Comparison of ENCODE assay signal across 10 cellular contexts in the genomic region with DNA sequence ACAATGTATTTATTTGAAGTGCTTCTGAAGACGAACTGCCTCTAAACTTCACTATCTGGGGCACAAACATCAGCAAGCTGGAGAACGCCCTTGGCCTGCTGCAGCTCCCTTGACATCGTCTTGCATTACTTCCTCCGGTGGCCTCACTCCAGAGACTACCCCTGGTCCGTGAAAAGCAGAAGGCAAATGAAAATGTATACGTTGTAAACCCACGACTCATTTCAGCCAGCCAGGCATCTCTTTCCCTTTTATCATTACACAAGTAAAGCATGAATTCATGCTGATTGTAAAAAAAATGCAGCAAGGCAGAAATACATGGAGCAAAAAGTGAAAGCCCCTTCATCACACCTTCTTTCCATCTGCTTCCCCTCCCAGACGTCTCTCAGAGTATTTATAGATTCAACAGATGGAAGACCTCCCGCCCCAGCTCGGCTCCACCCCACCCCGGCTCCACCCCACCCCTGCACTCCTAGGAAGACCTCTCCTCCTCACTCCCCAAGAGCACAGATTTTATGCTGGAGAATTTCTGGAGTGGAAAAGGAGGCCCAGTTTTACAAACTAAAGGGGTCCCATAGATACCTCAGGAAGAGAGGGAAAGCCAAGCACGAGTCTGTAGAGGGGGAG. TPM values are rescaled to one million over a fixed set of nuclear protein-coding genes. Genes with fewer than 3 reads are reported as not detected.
DNase-seq lines count a peak whose midpoint lies in the region; ATAC-seq, FAIRE-seq and TF ChIP-seq lines count a peak whose summit lies in the region.
"Had no signal": no experiment of that assay in that cellular context is flagged by ENCODE, and none has a peak within 500 bp of the region (broad histone marks: within the 10 kb centered on the region; RNA-seq: fewer than 3 reads in every experiment).

No MANE protein-coding gene starts in this region.

- peak overlapping the region in 2 of 3 experiments; percentile 9 to 26; a peak in 2 of 6 replicates for H3K4me3 ChIP-seq in HepG2 (replicated peaks in 1 of 3; ENCODE audit: insufficient read depth in 1 of 3, low read depth in 2 of 3, low read length in 3 of 3)
- H3K4me3 ChIP-seq in right lobe of liver: no peak overlapping the region

- no peaks in the 10 kb centered on the region for H3K79me2 ChIP-seq in HepG2 (ENCODE audit: insufficient read depth, low read length)

- TF ChIP-seq EP300 in HepG2 (IDR thresholded peaks at IDR 0.05; ENCODE audit: low read depth in 2 of 2, low read length in 2 of 2) (no peak), HepG2 (CRISPR knock-in tag; IDR thresholded peaks at IDR 0.05; ENCODE audit: borderline replicate concordance) (no peak)

- H3K27me3 ChIP-seq in HepG2 (ENCODE audit: control insufficient read depth in 1 of 2, insufficient read depth in 2 of 2, low read length in 2 of 2) (no peaks in the 10 kb centered on the region; a peak in 1 of 5 replicates), right lobe of liver (no peaks in the 10 kb centered on the region)

- ATAC-seq in HepG2 (peak; percentile 31), right lobe of liver (no peak)

- peak overlapping the region; percentile 39 for H3K4me2 ChIP-seq in HepG2 (ENCODE audit: low read depth, low read length)

- no peak for TF ChIP-seq RAD21 in HepG2 (CRISPR knock-in tag; IDR thresholded peaks at IDR 0.05)

- H2AFZ ChIP-seq in HepG2 (ENCODE audit: low read length): no peak overlapping the region

- POLR2A ChIA-PET in HepG2 (lab: Yijun Ruan, JAX): no interaction called here

- in situ Hi-C loops in HepG2 (cut with HindIII; ENCODE audit: extremely low pct_ligation_motif_present, low pct_unique_long_range_greater_than_20kb): no loop called here

- BruUV-seq in HepG2 (replicated peaks; lab: Mats Ljungman, UMichigan): no TSS peak

- H3K4me1 ChIP-seq in HepG2 (ENCODE audit: insufficient read depth, low read length) (peaks cover 6% of the 10 kb centered on the region; the same call in 1 of the 2 replicates), right lobe of liver (no peaks in the 10 kb centered on the region)

- no peak for DNase-seq in HepG2 (ENCODE audit: low spot score)
- DNase-seq in right lobe of liver: no peak
- peak; percentile 11 for DNase-seq in NCI-H524 treated with DMSO at 0.1 percent for 48 hours (lab: John Stamatoyannopoulos, UW)
- DNase-seq in iPS-NIHi11 (ENCODE audit: low spot score): peak; percentile 45
- no peak for DNase-seq in activated T-cell treated with anti-CD3 and anti-CD28 coated beads, Interleukin-2, amount 50 U/mL, for 48 hours
- DNase-seq in stimulated activated CD4-positive, alpha-beta T cell treated with anti-CD3 and anti-CD28 coated beads, Interleukin-2, amount 100 ng/mL, for 24 hours: no peak
- DNase-seq in D721Med (ENCODE audit: insufficient read length, low spot score): no peak
- DNase-seq in GDM1 (lab: John Stamatoyannopoulos, UW): no peak
- DNase-seq: effector memory CD4-positive, alpha-beta T cell; head of caudate nucleus had no signal

- intact Hi-C loops in HepG2 (cut with micrococcal nuclease; ENCODE audit: unreplicated experiment) (no loop called here), right lobe of liver (cut with DNase I) (no loop called here)

- H4K20me1 ChIP-seq in HepG2 (ENCODE audit: insufficient read depth, low read length): no peaks in the 10 kb centered on the region

- H3K9ac ChIP-seq in HepG2 (ENCODE audit: insufficient read depth, low read depth, low read length): no peak overlapping the region

- TF ChIP-seq CTCF in HepG2 (CRISPR knock-in tag; IDR thresholded peaks at IDR 0.05) (no peak), right lobe of liver (IDR thresholded peaks at IDR 0.05) (no peak), D721Med (IDR thresholded peaks at IDR 0.05; ENCODE audit: insufficient read depth, missing control alignments) (no peak)

- CTCF ChIA-PET in HepG2 (lab: Yijun Ruan, JAX; ENCODE audit: low intra/inter-chr PET ratio, low total read pairs): no interaction called here

- no peaks in the 10 kb centered on the region for H3K9me3 ChIP-seq in HepG2 (ENCODE audit: low read length)
- no peaks in the 10 kb centered on the region for H3K9me3 ChIP-seq in right lobe of liver

- FAIRE-seq in HepG2 (lab: Jason Lieb, UNC) (no peak), D721Med (lab: Jason Lieb, UNC) (no peak)

- TF ChIP-seq POLR2A in HepG2 (IDR thresholded peaks at IDR 0.05; ENCODE audit: insufficient read depth in 1 of 2, low read depth in 2 of 2, low read length in 2 of 2): no peak
- no peak for TF ChIP-seq POLR2A in right lobe of liver (IDR thresholded peaks at IDR 0.05)

- 45% methylated on average over 12 of the region's 12 CpGs for WGBS in HepG2 (ENCODE audit: low lambda C conversion rate)
- WGBS in right lobe of liver (ENCODE audit: insufficient coverage, low coverage, low lambda C conversion rate, missing lambda C conversion rate): 53% methylated on average over 12 of the region's 12 CpGs

- H3K36me3 ChIP-seq in HepG2 (replicated peaks in 1 of 2; ENCODE audit: control insufficient read depth in 1 of 2, insufficient read depth in 2 of 2, low read length in 2 of 2): no peaks in the 10 kb centered on the region
- no peaks in the 10 kb centered on the region for H3K36me3 ChIP-seq in right lobe of liver

- H3K27ac ChIP-seq in HepG2 (ENCODE audit: extremely low read length, insufficient read depth, low read length) (no peak overlapping the region), right lobe of liver (no peak overlapping the region)

TF ChIP-seq in HepG2, 621 proteins besides CTCF, POLR2A, EP300 and RAD21 (continues in another document):
- TF ChIP-seq ZNF468 (CRISPR knock-in tag; IDR thresholded peaks at IDR 0.05) (no peak), CENPT (CRISPR knock-in tag; IDR thresholded peaks at IDR 0.05; ENCODE audit: low read depth) (no peak), KDM3A (CRISPR knock-in tag; IDR thresholded peaks at IDR 0.05; ENCODE audit: low read depth) (no peak), MZF1 (CRISPR knock-in tag; IDR thresholded peaks at IDR 0.05; ENCODE audit: borderline replicate concordance) (no peak), IRX3 (CRISPR knock-in tag; IDR thresholded peaks at IDR 0.05; ENCODE audit: borderline replicate concordance, low read depth) (no peak), YEATS2 (CRISPR knock-in tag; IDR thresholded peaks at IDR 0.05; ENCODE audit: borderline replicate concordance) (no peak), PHB2 (IDR thresholded peaks at IDR 0.05; ENCODE audit: partially characterized antibody) (no peak), ZNF205 (CRISPR knock-in tag; IDR thresholded peaks at IDR 0.05) (no peak), HDAC2 (CRISPR knock-in tag; IDR thresholded peaks at IDR 0.05) (no peak), EEA1 (CRISPR knock-in tag; IDR thresholded peaks at IDR 0.05; ENCODE audit: borderline replicate concordance) (no peak), ADNP (CRISPR knock-in tag; IDR thresholded peaks at IDR 0.05) (no peak), CCDC6 (CRISPR knock-in tag; IDR thresholded peaks at IDR 0.05) (no peak), ZNF543 (CRISPR knock-in tag; IDR thresholded peaks at IDR 0.05) (no peak), ZNF766 (CRISPR knock-in tag; IDR thresholded peaks at IDR 0.05; ENCODE audit: borderline replicate concordance) (no peak)
- TF ChIP-seq, protein P1, sequence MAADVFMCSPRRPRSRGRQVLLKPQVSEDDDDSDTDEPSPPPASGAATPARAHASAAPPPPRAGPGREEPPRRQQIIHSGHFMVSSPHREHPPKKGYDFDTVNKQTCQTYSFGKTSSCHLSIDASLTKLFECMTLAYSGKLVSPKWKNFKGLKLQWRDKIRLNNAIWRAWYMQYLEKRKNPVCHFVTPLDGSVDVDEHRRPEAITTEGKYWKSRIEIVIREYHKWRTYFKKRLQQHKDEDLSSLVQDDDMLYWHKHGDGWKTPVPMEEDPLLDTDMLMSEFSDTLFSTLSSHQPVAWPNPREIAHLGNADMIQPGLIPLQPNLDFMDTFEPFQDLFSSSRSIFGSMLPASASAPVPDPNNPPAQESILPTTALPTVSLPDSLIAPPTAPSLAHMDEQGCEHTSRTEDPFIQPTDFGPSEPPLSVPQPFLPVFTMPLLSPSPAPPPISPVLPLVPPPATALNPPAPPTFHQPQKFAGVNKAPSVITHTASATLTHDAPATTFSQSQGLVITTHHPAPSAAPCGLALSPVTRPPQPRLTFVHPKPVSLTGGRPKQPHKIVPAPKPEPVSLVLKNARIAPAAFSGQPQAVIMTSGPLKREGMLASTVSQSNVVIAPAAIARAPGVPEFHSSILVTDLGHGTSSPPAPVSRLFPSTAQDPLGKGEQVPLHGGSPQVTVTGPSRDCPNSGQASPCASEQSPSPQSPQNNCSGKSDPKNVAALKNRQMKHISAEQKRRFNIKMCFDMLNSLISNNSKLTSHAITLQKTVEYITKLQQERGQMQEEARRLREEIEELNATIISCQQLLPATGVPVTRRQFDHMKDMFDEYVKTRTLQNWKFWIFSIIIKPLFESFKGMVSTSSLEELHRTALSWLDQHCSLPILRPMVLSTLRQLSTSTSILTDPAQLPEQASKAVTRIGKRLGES (CRISPR knock-in tag; IDR thresholded peaks at IDR 0.05; ENCODE audit: borderline replicate concordance): no peak

RNA-seq across cellular contexts. Expression of a gene that starts 41.6 kb away (rescaled TPM):
- total RNA-seq in HepG2 (2016; rRNA removed; fragmentation: Illumina TruSeq; extraction: Trizol) (33.1 and 39.9 TPM in 2 replicates), right lobe of liver (10 to 100 TPM; 16.3 to 35.9 (median 21.5) TPM)
- 9.4 and 10.0 TPM in 2 replicates for total RNA-seq in HepG2 (2016; cell fraction: cytosol; rRNA removed; fragmentation: Illumina TruSeq; extraction: Trizol; ENCODE audit: low read depth)
- 30.2 and 34.3 TPM in 2 replicates for total RNA-seq in HepG2 (2016; cell fraction: insoluble cytoplasmic fraction; rRNA removed; fragmentation: Illumina TruSeq; extraction: Trizol)
- total RNA-seq in HepG2 (2016; cell fraction: membrane; rRNA removed; fragmentation: Illumina TruSeq; extraction: Trizol): 30.2 and 31.0 TPM in 2 replicates
- total RNA-seq in HepG2 (2016; cell fraction: nucleus; rRNA removed; fragmentation: Illumina TruSeq; extraction: Trizol): 13.8 and 14.2 TPM in 2 replicates
- polyA plus RNA-seq in HepG2 (2011; rRNA removed): 23.6 and 24.5 TPM in 2 replicates
- 29.3 and 33.5 TPM in 2 replicates for polyA plus RNA-seq in HepG2 (2011; cell fraction: cytosol; rRNA removed)
- polyA plus RNA-seq in HepG2 (2011; cell fraction: nucleus; rRNA removed): 13.3 and 15.1 TPM in 2 replicates
- 26.8 and 27.1 TPM in 2 replicates for polyA plus RNA-seq in HepG2 (2012)
- 7.0 and 8.2 TPM in 2 replicates for polyA plus RNA-seq in HepG2 (2016; cell fraction: cytosol; fragmentation: Illumina TruSeq; extraction: Trizol; ENCODE audit: low read depth)
- 32.1 and 36.3 TPM in 2 replicates for polyA plus RNA-seq in HepG2 (2016; cell fraction: insoluble cytoplasmic fraction; fragmentation: Illumina TruSeq; extraction: Trizol; ENCODE audit: low read depth)
- polyA plus RNA-seq in HepG2 (2016; cell fraction: membrane; fragmentation: Illumina TruSeq; extraction: Trizol; ENCODE audit: low read depth): 22.0 and 22.5 TPM in 2 replicates
- polyA plus RNA-seq in HepG2 (2016; cell fraction: nucleus; fragmentation: Illumina TruSeq; extraction: Trizol; ENCODE audit: insufficient read depth, low read depth): 18.9 and 19.8 TPM in 2 replicates
- polyA minus RNA-seq in HepG2 (2011; rRNA and poly(A)+ RNA removed; ENCODE audit: low replicate concordance): 27.4 and 36.7 TPM in 2 replicates
- 18.6 and 19.0 TPM in 2 replicates for polyA minus RNA-seq in HepG2 (2011; cell fraction: cytosol; rRNA and poly(A)+ RNA removed)
- polyA minus RNA-seq in HepG2 (2011; cell fraction: nucleus; rRNA and poly(A)+ RNA removed): 17.0 and 17.4 TPM in 2 replicates

Comparison
In these comparisons a context has a peak if more than half of its experiments do, and no peak if none do; other contexts are left out.
1. H3K4me3 ChIP-seq: peak in HepG2 (2 of 3); none in right lobe of liver (0 of 3).
2. DNase-seq: peak in NCI-H524 treated with DMSO at 0.1 percent for 48 hours (single experiment) and iPS-NIHi11 (single experiment); none in HepG2 (single experiment), right lobe of liver (0 of 3), activated T-cell treated with anti-CD3 and anti-CD28 coated beads, Interleukin-2, amount 50 U/mL, for 48 hours (0 of 2), stimulated activated CD4-positive, alpha-beta T cell treated with anti-CD3 and anti-CD28 coated beads, Interleukin-2, amount 100 ng/mL, for 24 hours (0 of 2), D721Med (single experiment) and GDM1 (single experiment).